ENCODE assay signal across 2 cellular contexts in the genomic region with DNA sequence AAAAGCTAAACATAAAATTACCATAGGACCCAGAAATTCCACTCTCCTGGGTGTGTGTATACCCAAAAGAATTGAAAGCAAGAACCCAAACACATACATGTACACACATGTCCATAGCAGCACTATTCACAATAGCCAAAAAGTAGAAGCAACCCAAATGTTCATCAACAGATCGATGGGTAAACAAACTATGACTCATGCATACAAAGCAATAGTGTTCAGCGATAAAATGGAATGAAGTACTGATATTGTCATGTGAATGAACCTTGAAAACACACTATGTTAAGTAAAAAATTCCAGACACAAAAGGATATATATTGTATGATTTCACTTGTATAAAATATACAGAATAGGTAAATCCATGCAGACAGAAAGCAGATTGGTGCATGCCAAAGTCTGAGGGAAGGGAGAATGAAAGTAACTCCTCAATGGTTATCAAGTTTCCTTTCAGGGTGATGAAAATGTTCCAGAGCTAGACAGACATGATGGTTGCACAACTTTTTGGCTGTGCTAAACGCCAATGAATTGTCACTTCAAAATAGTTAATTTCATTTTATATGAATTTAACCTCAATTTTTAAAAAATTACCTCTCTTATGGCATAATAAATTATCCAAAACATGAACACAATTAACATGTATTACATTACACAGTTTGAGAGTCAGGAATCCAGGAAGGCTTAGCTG.
TF ChIP-seq lines count a peak whose summit lies in the region.

No MANE protein-coding gene starts in this region.

TF ChIP-seq in endothelial cell of umbilical vein, 7 proteins besides CTCF, POLR2A, EP300 and RAD21:
- TF ChIP-seq FOS (IDR thresholded peaks at IDR 0.05; ENCODE audit: borderline replicate concordance, insufficient read depth, low read length) (no peak), POLR2AphosphoS5 (IDR thresholded peaks at IDR 0.05; ENCODE audit: insufficient read depth, low read depth, low read length) (no peak), JUN (IDR thresholded peaks at IDR 0.05; ENCODE audit: borderline replicate concordance, insufficient read depth, insufficient read length, low read depth) (peak; percentile 11), EZH2 (IDR thresholded peaks at IDR 0.05; ENCODE audit: borderline replicate concordance, low read depth, low read length, severe bottlenecking) (no peak), GATA2 (IDR thresholded peaks at IDR 0.05; ENCODE audit: insufficient read depth, insufficient read length, low read depth, low read length) (no peak), MYC (IDR thresholded peaks at IDR 0.05; ENCODE audit: low read depth, low read length) (no peak)
- TF ChIP-seq, protein P1, sequence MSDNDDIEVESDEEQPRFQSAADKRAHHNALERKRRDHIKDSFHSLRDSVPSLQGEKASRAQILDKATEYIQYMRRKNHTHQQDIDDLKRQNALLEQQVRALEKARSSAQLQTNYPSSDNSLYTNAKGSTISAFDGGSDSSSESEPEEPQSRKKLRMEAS (IDR thresholded peaks at IDR 0.05; ENCODE audit: insufficient read depth, insufficient read length), result no peak
TF ChIP-seq in endothelial cell of umbilical vein: peak in this region for 1.

TF ChIP-seq in HepG2, 621 proteins besides CTCF, POLR2A, EP300 and RAD21:
- TF ChIP-seq, protein P2, sequence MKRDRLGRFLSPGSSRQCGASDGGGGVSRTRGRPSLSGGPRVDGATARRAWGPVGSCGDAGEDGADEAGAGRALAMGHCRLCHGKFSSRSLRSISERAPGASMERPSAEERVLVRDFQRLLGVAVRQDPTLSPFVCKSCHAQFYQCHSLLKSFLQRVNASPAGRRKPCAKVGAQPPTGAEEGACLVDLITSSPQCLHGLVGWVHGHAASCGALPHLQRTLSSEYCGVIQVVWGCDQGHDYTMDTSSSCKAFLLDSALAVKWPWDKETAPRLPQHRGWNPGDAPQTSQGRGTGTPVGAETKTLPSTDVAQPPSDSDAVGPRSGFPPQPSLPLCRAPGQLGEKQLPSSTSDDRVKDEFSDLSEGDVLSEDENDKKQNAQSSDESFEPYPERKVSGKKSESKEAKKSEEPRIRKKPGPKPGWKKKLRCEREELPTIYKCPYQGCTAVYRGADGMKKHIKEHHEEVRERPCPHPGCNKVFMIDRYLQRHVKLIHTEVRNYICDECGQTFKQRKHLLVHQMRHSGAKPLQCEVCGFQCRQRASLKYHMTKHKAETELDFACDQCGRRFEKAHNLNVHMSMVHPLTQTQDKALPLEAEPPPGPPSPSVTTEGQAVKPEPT (CRISPR knock-in tag; IDR thresholded peaks at IDR 0.05; ENCODE audit: low read depth), result no peak
- TF ChIP-seq, protein P3, sequence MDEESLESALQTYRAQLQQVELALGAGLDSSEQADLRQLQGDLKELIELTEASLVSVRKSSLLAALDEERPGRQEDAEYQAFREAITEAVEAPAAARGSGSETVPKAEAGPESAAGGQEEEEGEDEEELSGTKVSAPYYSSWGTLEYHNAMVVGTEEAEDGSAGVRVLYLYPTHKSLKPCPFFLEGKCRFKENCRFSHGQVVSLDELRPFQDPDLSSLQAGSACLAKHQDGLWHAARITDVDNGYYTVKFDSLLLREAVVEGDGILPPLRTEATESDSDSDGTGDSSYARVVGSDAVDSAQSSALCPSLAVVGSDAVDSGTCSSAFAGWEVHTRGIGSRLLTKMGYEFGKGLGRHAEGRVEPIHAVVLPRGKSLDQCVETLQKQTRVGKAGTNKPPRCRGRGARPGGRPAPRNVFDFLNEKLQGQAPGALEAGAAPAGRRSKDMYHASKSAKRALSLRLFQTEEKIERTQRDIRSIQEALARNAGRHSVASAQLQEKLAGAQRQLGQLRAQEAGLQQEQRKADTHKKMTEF (CRISPR knock-in tag; IDR thresholded peaks at IDR 0.05), result no peak
- TF ChIP-seq STAT5B (CRISPR knock-in tag; IDR thresholded peaks at IDR 0.05) (no peak), AKAP8 (CRISPR knock-in tag; IDR thresholded peaks at IDR 0.05) (no peak), FOXP1 (IDR thresholded peaks at IDR 0.05) (no peak), FOXP1 (CRISPR knock-in tag; IDR thresholded peaks at IDR 0.05) (0 out of 2 replicates have a peak, but pooled peaks have one; percentile 25), ZNF556 (CRISPR knock-in tag; IDR thresholded peaks at IDR 0.05; ENCODE audit: borderline replicate concordance) (no peak), LCORL (IDR thresholded peaks at IDR 0.05) (no peak), LCORL (CRISPR knock-in tag; IDR thresholded peaks at IDR 0.05) (no peak), SCMH1 (CRISPR knock-in tag; IDR thresholded peaks at IDR 0.05; ENCODE audit: borderline replicate concordance) (no peak), FOSL2 (CRISPR knock-in tag; IDR thresholded peaks at IDR 0.05) (peak; percentile 15; the same call in 1 of the 2 replicates)
- TF ChIP-seq, protein P4, sequence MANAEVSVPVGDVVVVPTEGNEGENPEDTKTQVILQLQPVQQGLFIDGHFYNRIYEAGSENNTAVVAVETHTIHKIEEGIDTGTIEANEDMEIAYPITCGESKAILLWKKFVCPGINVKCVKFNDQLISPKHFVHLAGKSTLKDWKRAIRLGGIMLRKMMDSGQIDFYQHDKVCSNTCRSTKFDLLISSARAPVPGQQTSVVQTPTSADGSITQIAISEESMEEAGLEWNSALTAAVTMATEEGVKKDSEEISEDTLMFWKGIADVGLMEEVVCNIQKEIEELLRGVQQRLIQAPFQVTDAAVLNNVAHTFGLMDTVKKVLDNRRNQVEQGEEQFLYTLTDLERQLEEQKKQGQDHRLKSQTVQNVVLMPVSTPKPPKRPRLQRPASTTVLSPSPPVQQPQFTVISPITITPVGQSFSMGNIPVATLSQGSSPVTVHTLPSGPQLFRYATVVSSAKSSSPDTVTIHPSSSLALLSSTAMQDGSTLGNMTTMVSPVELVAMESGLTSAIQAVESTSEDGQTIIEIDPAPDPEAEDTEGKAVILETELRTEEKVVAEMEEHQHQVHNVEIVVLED (CRISPR knock-in tag; IDR thresholded peaks at IDR 0.05; ENCODE audit: borderline replicate concordance), result no peak
